Comparison of ENCODE assay signal across 18 cellular contexts in the genomic region with DNA sequence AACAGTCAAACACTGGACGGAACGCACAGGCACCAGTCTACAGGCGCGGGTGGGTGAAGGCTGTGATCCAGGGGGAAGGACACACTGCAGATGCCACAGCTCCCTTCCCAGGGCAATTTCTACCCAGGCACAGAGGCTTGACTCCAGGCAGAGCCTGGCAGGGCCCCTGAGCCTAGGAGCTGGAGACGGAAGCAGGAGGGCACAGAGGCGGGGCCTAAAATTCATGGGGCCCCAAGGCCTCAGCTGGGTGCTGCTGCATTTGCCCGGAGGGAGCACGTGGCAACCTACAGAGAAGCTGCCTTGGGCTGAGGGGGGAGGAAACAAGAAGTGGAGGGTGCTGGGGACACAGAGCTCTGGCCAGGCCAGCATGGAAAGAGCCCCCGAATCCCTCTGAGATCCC. TPM values are rescaled to one million over a fixed set of nuclear protein-coding genes. Genes with fewer than 3 reads are reported as not detected.
"Had no signal": no experiment of that assay in that cellular context is flagged by ENCODE, and none has a peak within 500 bp of the region (broad histone marks: within the 10 kb centered on the region; RNA-seq: fewer than 3 reads in every experiment).

No MANE protein-coding gene starts in this region.

- H3K4me3 ChIP-seq: lung, skin epidermis, thoracic aorta had no signal

- ATAC-seq: activated T-cell treated with anti-CD3 and anti-CD28 coated beads, Interleukin-2, amount 50 U/mL, for 4 hours; effector memory CD8-positive, alpha-beta T cell; SK-N-SH treated with all-trans-retinoic acid at 6 μM for 48 hours; T-cell had no signal

- DNase-seq: activated B cell treated with CpG ODN at 0.5 μM for 24 hours; activated CD4-positive, alpha-beta memory T cell treated with anti-CD3 and anti-CD28 coated beads, Interleukin-2, amount 10 ng/mL, durations not matched to agents 7 days and 5 days; activated CD4-positive, alpha-beta T cell treated with anti-CD3 and anti-CD28 coated beads for 48 hours; activated gamma-delta T cell; activated T-cell treated with anti-CD3 and anti-CD28 coated beads, Interleukin-2, amount 50 U/mL, for 4 hours; dermis blood vessel endothelial cell; effector memory CD8-positive, alpha-beta T cell; foreskin fibroblast; occipital lobe; T-cell had no signal

- FAIRE-seq: bronchial epithelial cell, islet of Langerhans, urothelium cell line had no signal

- H3K36me3 ChIP-seq: thoracic aorta had no signal

- H3K27ac ChIP-seq: skin epidermis, thoracic aorta had no signal

- H3K9me3 ChIP-seq: thoracic aorta had no signal

RNA-seq across cellular contexts. Expression of a gene that starts 49.0 kb away (rescaled TPM):
- total RNA-seq: activated B cell treated with CpG ODN at 0.5 μM for 24 hours; activated CD4-positive, alpha-beta memory T cell treated with anti-CD3 and anti-CD28 coated beads, Interleukin-2, amount 10 ng/mL, durations not matched to agents 7 days and 5 days; activated T-cell treated with anti-CD3 and anti-CD28 coated beads, Interleukin-2, amount 50 U/mL, for 4 hours; bronchial epithelial cell; occipital lobe; progenitor cell of endocrine pancreas; T-cell; thoracic aorta had no signal
